16 cellular contexts compared by ENCODE assay signal in the genomic region with DNA sequence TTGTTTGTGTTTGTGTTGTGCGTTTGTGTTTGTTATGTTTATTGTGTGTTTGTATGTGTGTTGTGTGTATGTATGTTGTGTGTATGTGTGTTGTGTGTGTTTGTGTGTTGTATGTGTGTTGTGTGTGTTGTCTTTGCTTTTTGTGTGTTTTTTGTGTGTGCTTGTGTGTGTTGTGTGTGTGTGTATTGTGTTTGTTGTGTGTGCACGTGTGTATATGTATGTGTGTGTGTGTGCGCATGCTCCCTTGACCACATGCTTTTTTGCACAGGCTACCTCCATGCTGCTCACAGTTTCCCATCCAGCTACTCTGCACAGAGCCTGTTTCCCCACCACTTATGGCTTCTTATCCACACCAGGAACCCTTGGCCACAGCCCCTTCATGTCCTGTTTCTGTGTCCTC.
DNase-seq lines count a peak whose midpoint lies in the region; ATAC-seq, FAIRE-seq and TF ChIP-seq lines count a peak whose summit lies in the region.
"Had no signal": no experiment of that assay in that cellular context is flagged by ENCODE, and none has a peak within 500 bp of the region (broad histone marks: within the 10 kb centered on the region; RNA-seq: fewer than 3 reads in every experiment).

No MANE protein-coding gene starts in this region.

- H3K27ac ChIP-seq in naive thymus-derived CD4-positive, alpha-beta T cell (ENCODE audit: low read depth, low read length), result no peak overlapping the region
- H3K27ac ChIP-seq: 22Rv1, HL-60, KMS-11 had no signal

- CTCF ChIA-PET in naive thymus-derived CD4-positive, alpha-beta T cell (lab: Charles Lee), result no interaction called here

- peak; percentile 93 for FAIRE-seq in bronchial epithelial cell (lab: Jason Lieb, UNC)
- FAIRE-seq: GM18507 had no signal

- H3K9me3 Mint-ChIP-seq in activated CD4-positive, alpha-beta T cell treated with anti-CD3 and anti-CD28 coated beads, Interleukin-2, amount 10 ng/mL, durations not matched to agents 24 days and 14 days, result peaks cover 5% of the 10 kb centered on the region
- H3K9me3 Mint-ChIP-seq in nephron progenitor cell, result no peaks in the 10 kb centered on the region
- peaks cover 0 to 17% (median 4%) of the 10 kb centered on the region in 11 donors for H3K9me3 Mint-ChIP-seq in naive thymus-derived CD4-positive, alpha-beta T cell
- H3K9me3 Mint-ChIP-seq: GM23338 had no signal

- H3K36me3 ChIP-seq in bronchial epithelial cell (ENCODE audit: control insufficient read depth, insufficient read depth, low read length), result no peaks in the 10 kb centered on the region
- H3K36me3 ChIP-seq in naive thymus-derived CD4-positive, alpha-beta T cell (ENCODE audit: control insufficient read depth in 2 of 3, insufficient read depth in 3 of 3, low read length in 3 of 3), result no peaks in the 10 kb centered on the region
- H3K36me3 ChIP-seq: HAP-1 had no signal

- no peak for ATAC-seq in HG03565 (IDR thresholded peaks at IDR 0.05; ENCODE audit: unreplicated experiment)
- ATAC-seq in naive thymus-derived CD4-positive, alpha-beta T cell, result no peak
- ATAC-seq: GM23338 had no signal

- no peak overlapping the region for H3K4me3 ChIP-seq in bronchial epithelial cell (ENCODE audit: low read depth, low read length)
- H3K4me3 ChIP-seq in naive thymus-derived CD4-positive, alpha-beta T cell (ENCODE audit: low read length), result no peak overlapping the region
- H3K4me3 ChIP-seq: GM23338, HAP-1 had no signal

- no peak overlapping the region for H3K4me3 Mint-ChIP-seq in activated CD4-positive, alpha-beta T cell treated with anti-CD3 and anti-CD28 coated beads, Interleukin-2, amount 10 ng/mL, durations not matched to agents 24 days and 14 days
- peak overlapping the region; percentile 10 for H3K4me3 Mint-ChIP-seq in nephron progenitor cell
- no peak overlapping the region for H3K4me3 Mint-ChIP-seq in naive thymus-derived CD4-positive, alpha-beta T cell
- H3K4me3 Mint-ChIP-seq: CD8-positive, alpha-beta memory T cell; GM23338 had no signal

- DNase-seq in activated CD4-positive, alpha-beta T cell treated with anti-CD3 and anti-CD28 coated beads, Interleukin-2, amount 10 ng/mL, durations not matched to agents 24 days and 14 days, result peak; percentile 20
- no peak for DNase-seq in activated CD4-positive, alpha-beta T cell treated with anti-CD3 and anti-CD28 coated beads for 48 hours
- DNase-seq in bronchial epithelial cell (ENCODE audit: low read depth) (no peak), nephron progenitor cell (no peak), HuH-7 (ENCODE audit: low spot score) (no peak)
- DNase-seq in naive thymus-derived CD4-positive, alpha-beta T cell, result no peak
- DNase-seq: Caco-2; CD8-positive, alpha-beta memory T cell; DMS53 had no signal

- H3K4me1 Mint-ChIP-seq in activated CD4-positive, alpha-beta T cell treated with anti-CD3 and anti-CD28 coated beads, Interleukin-2, amount 10 ng/mL, durations not matched to agents 24 days and 14 days, result no peaks in the 10 kb centered on the region
- peaks cover 36% of the 10 kb centered on the region for H3K4me1 Mint-ChIP-seq in nephron progenitor cell
- H3K4me1 Mint-ChIP-seq in naive thymus-derived CD4-positive, alpha-beta T cell, result no peaks in the 10 kb centered on the region
- H3K4me1 Mint-ChIP-seq: CD8-positive, alpha-beta memory T cell; GM23338 had no signal

- TF ChIP-seq CTCF in bronchial epithelial cell (IDR thresholded peaks at IDR 0.05; ENCODE audit: insufficient read depth, low read length, severe bottlenecking), result no peak
- no peak for TF ChIP-seq CTCF in nephron progenitor cell (IDR thresholded peaks at IDR 0.05)

- intact Hi-C loops in activated CD4-positive, alpha-beta T cell treated with anti-CD3 and anti-CD28 coated beads, Interleukin-2, amount 10 ng/mL, durations not matched to agents 24 days and 14 days (cut with micrococcal nuclease), result no loop called here
- intact Hi-C loops in naive thymus-derived CD4-positive, alpha-beta T cell (cut with micrococcal nuclease), result no loop called here

- H3K27me3 Mint-ChIP-seq in activated CD4-positive, alpha-beta T cell treated with anti-CD3 and anti-CD28 coated beads, Interleukin-2, amount 10 ng/mL, durations not matched to agents 24 days and 14 days, result no peaks in the 10 kb centered on the region
- no peaks in the 10 kb centered on the region for H3K27me3 Mint-ChIP-seq in nephron progenitor cell (ENCODE audit: low read depth, poor library complexity)
- H3K27me3 Mint-ChIP-seq in naive thymus-derived CD4-positive, alpha-beta T cell, result no peaks in the 10 kb centered on the region
- H3K27me3 Mint-ChIP-seq: CD8-positive, alpha-beta memory T cell had no signal

- H3K9me3 ChIP-seq in naive thymus-derived CD4-positive, alpha-beta T cell (ENCODE audit: control insufficient read depth in 2 of 3, low read length in 3 of 3), result no peaks in the 10 kb centered on the region
- H3K9me3 ChIP-seq: Caco-2 had no signal

- H3K27ac Mint-ChIP-seq in activated CD4-positive, alpha-beta T cell treated with anti-CD3 and anti-CD28 coated beads, Interleukin-2, amount 10 ng/mL, durations not matched to agents 24 days and 14 days, result no peak overlapping the region
- H3K27ac Mint-ChIP-seq in nephron progenitor cell, result no peak overlapping the region
- H3K27ac Mint-ChIP-seq in naive thymus-derived CD4-positive, alpha-beta T cell, result no peak overlapping the region
- H3K27ac Mint-ChIP-seq: CD8-positive, alpha-beta memory T cell; GM23338 had no signal

- no peaks in the 10 kb centered on the region for H3K27me3 ChIP-seq in bronchial epithelial cell (ENCODE audit: control insufficient read depth, insufficient read depth, low read length)
- no peaks in the 10 kb centered on the region for H3K27me3 ChIP-seq in naive thymus-derived CD4-positive, alpha-beta T cell (ENCODE audit: control insufficient read depth in 2 of 2, insufficient read depth in 2 of 2, low read length in 2 of 2)

- POLR2A ChIA-PET in naive thymus-derived CD4-positive, alpha-beta T cell (lab: Charles Lee), result no interaction called here

- H3K4me1 ChIP-seq in naive thymus-derived CD4-positive, alpha-beta T cell (ENCODE audit: control insufficient read depth in 2 of 2, insufficient read depth in 2 of 2, low read length in 2 of 2), result no peaks in the 10 kb centered on the region
- H3K4me1 ChIP-seq: Caco-2, HAP-1 had no signal

- H3K36me3 Mint-ChIP-seq in activated CD4-positive, alpha-beta T cell treated with anti-CD3 and anti-CD28 coated beads, Interleukin-2, amount 10 ng/mL, durations not matched to agents 24 days and 14 days (ENCODE audit: low read depth), result no peaks in the 10 kb centered on the region
- no peaks in the 10 kb centered on the region for H3K36me3 Mint-ChIP-seq in nephron progenitor cell (ENCODE audit: low read depth)
- no peaks in the 10 kb centered on the region for H3K36me3 Mint-ChIP-seq in naive thymus-derived CD4-positive, alpha-beta T cell
- H3K36me3 Mint-ChIP-seq: CD8-positive, alpha-beta memory T cell had no signal
